Comparison of ENCODE assay signal across 15 cellular contexts in genomic region chr7:70660154-70660818, GRCh38.
DNase-seq lines count a peak whose midpoint lies in the region; ATAC-seq, FAIRE-seq and TF ChIP-seq lines count a peak whose summit lies in the region.
"Had no signal": no experiment of that assay in that cellular context is flagged by ENCODE, and none has a peak within 500 bp of the region (broad histone marks: within the 10 kb centered on the region; RNA-seq: fewer than 3 reads in every experiment).

No MANE protein-coding gene starts in this region.

- no peak overlapping the region for H3K4ac ChIP-seq in H1 (replicated peaks; ENCODE audit: insufficient read length, low read depth, low read length)

- 0 out of 2 replicates have a peak overlapping the region, but pooled peaks have one; percentile 10 for H2BK12ac ChIP-seq in H1 (ENCODE audit: low read depth, low read length)

- H2BK15ac ChIP-seq in H1 (ENCODE audit: low read length) = peak overlapping the region; percentile 73

- peaks cover 10% of the 10 kb centered on the region for H3K4me1 Mint-ChIP-seq in activated naive CD4-positive, alpha-beta T cell treated with anti-CD3 and anti-CD28 coated beads for 36 hours (ENCODE audit: low read depth)
- peaks cover 19% of the 10 kb centered on the region for H3K4me1 Mint-ChIP-seq in activated CD4-positive, alpha-beta memory T cell treated with anti-CD3 and anti-CD28 coated beads, Interleukin-2, amount 10 ng/mL, durations not matched to agents 7 days and 5 days
- peaks cover 28% of the 10 kb centered on the region for H3K4me1 Mint-ChIP-seq in stimulated activated naive CD8-positive, alpha-beta T cell treated with anti-CD3 and anti-CD28 coated beads, Interleukin-15, amount 100 ng/mL, for 72 hours
- peaks cover 26% of the 10 kb centered on the region for H3K4me1 Mint-ChIP-seq in nephron progenitor cell

- H3K27me3 Mint-ChIP-seq in activated naive CD4-positive, alpha-beta T cell treated with anti-CD3 and anti-CD28 coated beads for 36 hours (ENCODE audit: low read depth) = peaks cover 3% of the 10 kb centered on the region
- H3K27me3 Mint-ChIP-seq in activated CD4-positive, alpha-beta memory T cell treated with anti-CD3 and anti-CD28 coated beads, Interleukin-2, amount 10 ng/mL, durations not matched to agents 7 days and 5 days = no peaks in the 10 kb centered on the region
- peaks cover 7% of the 10 kb centered on the region for H3K27me3 Mint-ChIP-seq in stimulated activated naive CD8-positive, alpha-beta T cell treated with anti-CD3 and anti-CD28 coated beads, Interleukin-15, amount 100 ng/mL, for 72 hours
- peaks cover 5% of the 10 kb centered on the region for H3K27me3 Mint-ChIP-seq in nephron progenitor cell (ENCODE audit: low read depth, poor library complexity)
- H3K27me3 Mint-ChIP-seq: dendritic cell treated with granulocyte-macrophage colony-stimulating factor and Interleukin-4, amounts not matched to agents 40 ng/mL and 50 ng/mL, for 4 days had no signal

- H3K14ac ChIP-seq in H1 (ENCODE audit: insufficient read length) = no peak overlapping the region

- no peaks in the 10 kb centered on the region for H3K23me2 ChIP-seq in H1 (ENCODE audit: low read depth, low read length)

- H3K9me3 ChIP-seq in H1 (ENCODE audit: insufficient read depth in 2 of 2, low read depth in 1 of 2, low read length in 1 of 2) = no peaks in the 10 kb centered on the region
- H3K9me3 ChIP-seq: HAP-1, neutrophil, thyroid gland had no signal

- CTCF ChIA-PET in activated naive CD4-positive, alpha-beta T cell treated with anti-CD3 and anti-CD28 coated beads for 36 hours (lab: Charles Lee) = no interaction called here
- CTCF ChIA-PET in activated CD4-positive, alpha-beta memory T cell treated with anti-CD3 and anti-CD28 coated beads, Interleukin-2, amount 10 ng/mL, durations not matched to agents 7 days and 5 days (lab: Charles Lee) = no interaction called here
- CTCF ChIA-PET in H1 (lab: Charles Lee; ENCODE audit: partially characterized antibody) = interaction anchor here (1.1 to 1.5 kb wide), 2 partner anchors 13 to 75 kb away, joined by 4 to 5 read pairs; no protein-coding TSS in a partner anchor

- no peak overlapping the region for H3K9ac ChIP-seq in H1 (replicated peaks in 1 of 4; ENCODE audit: extremely low read depth in 1 of 4, low read depth in 3 of 4, low read length in 3 of 4)

- H3K56ac ChIP-seq in H1 (replicated peaks; ENCODE audit: insufficient read length, low read depth, low read length) = no peak overlapping the region

- peak; percentile 24 for DNase-seq in activated naive CD4-positive, alpha-beta T cell treated with anti-CD3 and anti-CD28 coated beads for 36 hours
- DNase-seq in activated naive CD4-positive, alpha-beta T cell treated with anti-CD3 and anti-CD28 coated beads, Interleukin-2, amount 50 U/mL, for 16 hours = no peak
- peak; percentile 69 for DNase-seq in activated CD4-positive, alpha-beta memory T cell treated with anti-CD3 and anti-CD28 coated beads, Interleukin-2, amount 10 ng/mL, durations not matched to agents 7 days and 5 days
- no peak for DNase-seq in H1 (ENCODE audit: low read depth in 1 of 2, low spot score in 2 of 2)
- DNase-seq in stimulated activated naive CD8-positive, alpha-beta T cell treated with anti-CD3 and anti-CD28 coated beads, Interleukin-15, amount 100 ng/mL, for 72 hours = peak in 1 of 2 donors; percentile 26
- DNase-seq in nephron progenitor cell = no peak
- no peak for DNase-seq in dermis blood vessel endothelial cell
- DNase-seq in NOMO-1 treated with DMSO at 0.1 percent for 48 hours (lab: John Stamatoyannopoulos, UW; ENCODE audit: unreplicated experiment) = no peak
- DNase-seq: KBM-7, NCI-H1436, NCI-H510A treated with DMSO at 0.1 percent for 48 hours, thyroid gland had no signal

- no peak overlapping the region for H3K4me3 ChIP-seq in H1 (ENCODE audit: extremely low read depth in 1 of 4, insufficient read depth in 2 of 4, low read depth in 3 of 4, low read length in 4 of 4)
- H3K4me3 ChIP-seq: HAP-1, thyroid gland had no signal

- no peak overlapping the region for H4K8ac ChIP-seq in H1 (ENCODE audit: extremely low read depth, insufficient read depth, low read length)

- TF ChIP-seq CTCF in H1 (IDR thresholded peaks at IDR 0.05; ENCODE audit: control extremely low read depth in 1 of 3, insufficient read depth in 1 of 3, low read depth in 1 of 3, low read length in 3 of 3) (no peak), nephron progenitor cell (IDR thresholded peaks at IDR 0.05) (no peak)

- 85% methylated on average over 10 of the region's 10 CpGs; no CpG with 5 or more reads in 1 of the 2 experiments for WGBS in H1 (ENCODE audit: extremely low coverage in 1 of 2, insufficient coverage in 1 of 2, insufficient read length in 1 of 2, insufficient replicate concordance in 2 of 2, low coverage in 1 of 2, low lambda C conversion rate in 2 of 2, missing lambda C conversion rate in 1 of 2), 2 experiments

- no peak for TF ChIP-seq POLR2A in H1 (IDR thresholded peaks at IDR 0.05; ENCODE audit: control extremely low read depth in 1 of 2, low read depth in 2 of 2, low read length in 2 of 2)

- no peak overlapping the region for H3K27ac Mint-ChIP-seq in activated naive CD4-positive, alpha-beta T cell treated with anti-CD3 and anti-CD28 coated beads for 36 hours
- H3K27ac Mint-ChIP-seq in activated CD4-positive, alpha-beta memory T cell treated with anti-CD3 and anti-CD28 coated beads, Interleukin-2, amount 10 ng/mL, durations not matched to agents 7 days and 5 days = peak overlapping the region; percentile 64
- no peak overlapping the region for H3K27ac Mint-ChIP-seq in stimulated activated naive CD8-positive, alpha-beta T cell treated with anti-CD3 and anti-CD28 coated beads, Interleukin-15, amount 100 ng/mL, for 72 hours
- H3K27ac Mint-ChIP-seq in nephron progenitor cell = no peak overlapping the region
- H3K27ac Mint-ChIP-seq: dendritic cell treated with granulocyte-macrophage colony-stimulating factor and Interleukin-4, amounts not matched to agents 40 ng/mL and 50 ng/mL, for 4 days had no signal

- no peak overlapping the region for H3K4me3 Mint-ChIP-seq in activated naive CD4-positive, alpha-beta T cell treated with anti-CD3 and anti-CD28 coated beads for 36 hours
- no peak overlapping the region for H3K4me3 Mint-ChIP-seq in activated CD4-positive, alpha-beta memory T cell treated with anti-CD3 and anti-CD28 coated beads, Interleukin-2, amount 10 ng/mL, durations not matched to agents 7 days and 5 days
- no peak overlapping the region for H3K4me3 Mint-ChIP-seq in stimulated activated naive CD8-positive, alpha-beta T cell treated with anti-CD3 and anti-CD28 coated beads, Interleukin-15, amount 100 ng/mL, for 72 hours
- H3K4me3 Mint-ChIP-seq in nephron progenitor cell = no peak overlapping the region
- H3K4me3 Mint-ChIP-seq: dendritic cell treated with granulocyte-macrophage colony-stimulating factor and Interleukin-4, amounts not matched to agents 40 ng/mL and 50 ng/mL, for 4 days had no signal

- ATAC-seq in stimulated activated naive CD8-positive, alpha-beta T cell treated with anti-CD3 and anti-CD28 coated beads, Interleukin-15, amount 100 ng/mL, for 72 hours = peak; percentile 76

- intact Hi-C loops in activated naive CD4-positive, alpha-beta T cell treated with anti-CD3 and anti-CD28 coated beads for 36 hours (cut with micrococcal nuclease) = loop anchor here (10.0 kb wide), 1 partner anchor 205 kb away; no protein-coding TSS in a partner anchor

- H3K79me1 ChIP-seq in H1 (ENCODE audit: low read depth, low read length) = peaks cover 2% of the 10 kb centered on the region; the same call in 1 of the 2 replicates

- H3K36me3 ChIP-seq in H1 (ENCODE audit: control insufficient read depth in 2 of 4, insufficient read depth in 4 of 4, low read length in 3 of 4) = no peaks in the 10 kb centered on the region
- H3K36me3 ChIP-seq: HAP-1, neutrophil, thyroid gland had no signal

- H2AK5ac ChIP-seq in H1 (ENCODE audit: low read depth, low read length) = 0 out of 2 replicates have a peak overlapping the region, but pooled peaks have one; percentile 26

- no peak overlapping the region for H3K18ac ChIP-seq in H1 (ENCODE audit: extremely low read depth, low read length)

- H3K4me2 ChIP-seq in H1 (ENCODE audit: insufficient read depth in 1 of 2, low read depth in 2 of 2, low read length in 2 of 2) = no peak overlapping the region

- H2BK5ac ChIP-seq in H1 (ENCODE audit: low read depth, low read length) = no peak overlapping the region

- no peak overlapping the region for H4K5ac ChIP-seq in H1 (ENCODE audit: insufficient read length, low read depth, low read length)

- no peak overlapping the region for H2AFZ ChIP-seq in H1 (ENCODE audit: low read length)

- no peak overlapping the region for H4K91ac ChIP-seq in H1 (replicated peaks; ENCODE audit: insufficient read length, low read length)

- no peaks in the 10 kb centered on the region for H3K79me2 ChIP-seq in H1 (ENCODE audit: control insufficient read depth in 1 of 2, insufficient read depth in 2 of 2, low read length in 2 of 2)

- no peaks in the 10 kb centered on the region for H3K36me3 Mint-ChIP-seq in activated naive CD4-positive, alpha-beta T cell treated with anti-CD3 and anti-CD28 coated beads for 36 hours (ENCODE audit: low read depth)
- no peaks in the 10 kb centered on the region for H3K36me3 Mint-ChIP-seq in activated CD4-positive, alpha-beta memory T cell treated with anti-CD3 and anti-CD28 coated beads, Interleukin-2, amount 10 ng/mL, durations not matched to agents 7 days and 5 days (ENCODE audit: low read depth)
- H3K36me3 Mint-ChIP-seq in nephron progenitor cell (ENCODE audit: low read depth) = no peaks in the 10 kb centered on the region

- no peak for TF ChIP-seq EP300 in H1 (IDR thresholded peaks at IDR 0.05; ENCODE audit: borderline replicate concordance in 1 of 2, low read depth in 2 of 2, low read length in 2 of 2)

- H2BK20ac ChIP-seq in H1 (ENCODE audit: low read length) = no peak overlapping the region; the same call in 1 of the 2 replicates

- H3K27ac ChIP-seq in H1 (ENCODE audit: low read depth, low read length) = no peak overlapping the region
- H3K27ac ChIP-seq: neutrophil, thyroid gland had no signal

- FAIRE-seq in H1 (lab: Jason Lieb, UNC) = no peak

- no peaks in the 10 kb centered on the region for H4K20me1 ChIP-seq in H1 (replicated peaks in 1 of 2; ENCODE audit: control insufficient read depth in 1 of 2, insufficient read depth in 2 of 2, low read length in 2 of 2)

- POLR2A ChIA-PET in activated CD4-positive, alpha-beta memory T cell treated with anti-CD3 and anti-CD28 coated beads, Interleukin-2, amount 10 ng/mL, durations not matched to agents 7 days and 5 days (lab: Charles Lee) = interaction anchor here (0.9 to 2.3 kb wide), 4 partner anchors 11 to 34 kb away, joined by 3 to 9 read pairs (median 6); no protein-coding TSS in a partner anchor
- POLR2A ChIA-PET in H1 (lab: Charles Lee; ENCODE audit: partially characterized antibody) = no interaction called here

- no peaks in the 10 kb centered on the region for H3K27me3 ChIP-seq in H1 (replicated peaks in 1 of 4; ENCODE audit: control insufficient read depth in 3 of 4, extremely low read depth in 1 of 4, insufficient read depth in 3 of 4, low read length in 3 of 4)
- H3K27me3 ChIP-seq: neutrophil, thyroid gland had no signal

- H2BK120ac ChIP-seq in H1 (replicated peaks; ENCODE audit: low read depth, low read length) = no peak overlapping the region

- H3K9me3 Mint-ChIP-seq in activated naive CD4-positive, alpha-beta T cell treated with anti-CD3 and anti-CD28 coated beads for 36 hours = no peaks in the 10 kb centered on the region
- no peaks in the 10 kb centered on the region for H3K9me3 Mint-ChIP-seq in activated CD4-positive, alpha-beta memory T cell treated with anti-CD3 and anti-CD28 coated beads, Interleukin-2, amount 10 ng/mL, durations not matched to agents 7 days and 5 days
- H3K9me3 Mint-ChIP-seq in stimulated activated naive CD8-positive, alpha-beta T cell treated with anti-CD3 and anti-CD28 coated beads, Interleukin-15, amount 100 ng/mL, for 72 hours = no peaks in the 10 kb centered on the region
- no peaks in the 10 kb centered on the region for H3K9me3 Mint-ChIP-seq in nephron progenitor cell
- H3K9me3 Mint-ChIP-seq: dendritic cell treated with granulocyte-macrophage colony-stimulating factor and Interleukin-4, amounts not matched to agents 40 ng/mL and 50 ng/mL, for 4 days had no signal

- H3K4me1 ChIP-seq in H1 (replicated peaks in 1 of 4; ENCODE audit: control insufficient read depth in 3 of 4, insufficient read depth in 4 of 4, low read length in 3 of 4) = peaks cover 2 to 10% (median 8%) of the 10 kb centered on the region in 4 experiments; a peak in 6 of 7 replicates
- H3K4me1 ChIP-seq: thyroid gland had no signal

- no peak for TF ChIP-seq RAD21 in H1 (IDR thresholded peaks at IDR 0.05 in 1 of 2, conservative IDR thresholded peaks at IDR 0.05 in 1 of 2; ENCODE audit: low read depth in 2 of 2, low read length in 2 of 2)

- no peak overlapping the region for H3K23ac ChIP-seq in H1 (ENCODE audit: insufficient read length)

Comparison
In these comparisons a context has a peak if more than half of its experiments do, and no peak if none do; other contexts are left out.
1. DNase-seq: peak in activated naive CD4-positive, alpha-beta T cell treated with anti-CD3 and anti-CD28 coated beads for 36 hours (single experiment) and activated CD4-positive, alpha-beta memory T cell treated with anti-CD3 and anti-CD28 coated beads, Interleukin-2, amount 10 ng/mL, durations not matched to agents 7 days and 5 days (single experiment); none in activated naive CD4-positive, alpha-beta T cell treated with anti-CD3 and anti-CD28 coated beads, Interleukin-2, amount 50 U/mL, for 16 hours (single experiment), H1 (0 of 2), nephron progenitor cell (single experiment), dermis blood vessel endothelial cell (single experiment) and NOMO-1 treated with DMSO at 0.1 percent for 48 hours (single experiment).